In the genomic region with DNA sequence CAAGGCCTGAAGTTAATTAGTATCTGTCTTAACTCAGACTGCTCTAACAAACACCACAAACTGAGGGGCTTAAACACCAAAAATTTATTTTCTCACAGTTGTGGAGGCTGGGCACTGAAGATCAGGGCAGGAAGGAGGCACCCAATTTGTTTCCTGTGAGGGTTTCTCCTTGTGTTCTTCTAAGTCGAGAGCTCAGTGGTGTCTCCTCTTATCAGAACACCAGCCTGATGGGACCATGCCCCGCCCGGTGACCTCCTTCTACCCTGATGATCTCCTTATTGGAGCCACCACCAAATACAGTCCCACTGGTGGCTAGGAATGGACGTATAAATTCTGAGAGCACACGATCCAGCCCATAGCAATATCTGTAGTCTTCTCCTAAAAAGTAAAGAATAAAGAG, we compare ENCODE assay signal across 1 cellular context.
TF ChIP-seq lines count a peak whose summit lies in the region.

No MANE protein-coding gene starts in this region.

TF ChIP-seq in WTC11, 78 proteins besides CTCF, POLR2A, EP300 and RAD21 (continued from another document):
- TF ChIP-seq, protein P1, sequence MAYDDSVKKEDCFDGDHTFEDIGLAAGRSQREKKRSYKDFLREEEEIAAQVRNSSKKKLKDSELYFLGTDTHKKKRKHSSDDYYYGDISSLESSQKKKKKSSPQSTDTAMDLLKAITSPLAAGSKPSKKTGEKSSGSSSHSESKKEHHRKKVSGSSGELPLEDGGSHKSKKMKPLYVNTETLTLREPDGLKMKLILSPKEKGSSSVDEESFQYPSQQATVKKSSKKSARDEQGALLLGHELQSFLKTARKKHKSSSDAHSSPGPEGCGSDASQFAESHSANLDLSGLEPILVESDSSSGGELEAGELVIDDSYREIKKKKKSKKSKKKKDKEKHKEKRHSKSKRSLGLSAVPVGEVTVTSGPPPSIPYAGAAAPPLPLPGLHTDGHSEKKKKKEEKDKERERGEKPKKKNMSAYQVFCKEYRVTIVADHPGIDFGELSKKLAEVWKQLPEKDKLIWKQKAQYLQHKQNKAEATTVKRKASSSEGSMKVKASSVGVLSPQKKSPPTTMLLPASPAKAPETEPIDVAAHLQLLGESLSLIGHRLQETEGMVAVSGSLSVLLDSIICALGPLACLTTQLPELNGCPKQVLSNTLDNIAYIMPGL (CRISPR knock-in tag; IDR thresholded peaks at IDR 0.05) = no peak
- no peak for TF ChIP-seq IRF2 (CRISPR knock-in tag; IDR thresholded peaks at IDR 0.05; ENCODE audit: borderline replicate concordance, low read depth)
- TF ChIP-seq ZBTB21 (CRISPR knock-in tag; IDR thresholded peaks at IDR 0.05; ENCODE audit: borderline replicate concordance) = no peak
- no peak for TF ChIP-seq ETV6 (CRISPR knock-in tag; IDR thresholded peaks at IDR 0.05)
- no peak for TF ChIP-seq ATF3 (CRISPR knock-in tag; conservative IDR thresholded peaks at IDR 0.05)
- TF ChIP-seq, protein P2, sequence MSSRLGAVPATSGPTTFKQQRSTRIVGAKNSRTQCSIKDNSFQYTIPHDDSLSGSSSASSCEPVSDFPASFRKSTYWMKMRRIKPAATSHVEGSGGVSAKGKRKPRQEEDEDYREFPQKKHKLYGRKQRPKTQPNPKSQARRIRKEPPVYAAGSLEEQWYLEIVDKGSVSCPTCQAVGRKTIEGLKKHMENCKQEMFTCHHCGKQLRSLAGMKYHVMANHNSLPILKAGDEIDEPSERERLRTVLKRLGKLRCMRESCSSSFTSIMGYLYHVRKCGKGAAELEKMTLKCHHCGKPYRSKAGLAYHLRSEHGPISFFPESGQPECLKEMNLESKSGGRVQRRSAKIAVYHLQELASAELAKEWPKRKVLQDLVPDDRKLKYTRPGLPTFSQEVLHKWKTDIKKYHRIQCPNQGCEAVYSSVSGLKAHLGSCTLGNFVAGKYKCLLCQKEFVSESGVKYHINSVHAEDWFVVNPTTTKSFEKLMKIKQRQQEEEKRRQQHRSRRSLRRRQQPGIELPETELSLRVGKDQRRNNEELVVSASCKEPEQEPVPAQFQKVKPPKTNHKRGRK (CRISPR knock-in tag; IDR thresholded peaks at IDR 0.05; ENCODE audit: borderline replicate concordance) = no peak
- no peak for TF ChIP-seq ATF1 (CRISPR knock-in tag; IDR thresholded peaks at IDR 0.05)
- TF ChIP-seq EMX1 (CRISPR knock-in tag; IDR thresholded peaks at IDR 0.05) = no peak
- TF ChIP-seq JAZF1 (CRISPR knock-in tag; IDR thresholded peaks at IDR 0.05) = no peak
- TF ChIP-seq, protein P3, sequence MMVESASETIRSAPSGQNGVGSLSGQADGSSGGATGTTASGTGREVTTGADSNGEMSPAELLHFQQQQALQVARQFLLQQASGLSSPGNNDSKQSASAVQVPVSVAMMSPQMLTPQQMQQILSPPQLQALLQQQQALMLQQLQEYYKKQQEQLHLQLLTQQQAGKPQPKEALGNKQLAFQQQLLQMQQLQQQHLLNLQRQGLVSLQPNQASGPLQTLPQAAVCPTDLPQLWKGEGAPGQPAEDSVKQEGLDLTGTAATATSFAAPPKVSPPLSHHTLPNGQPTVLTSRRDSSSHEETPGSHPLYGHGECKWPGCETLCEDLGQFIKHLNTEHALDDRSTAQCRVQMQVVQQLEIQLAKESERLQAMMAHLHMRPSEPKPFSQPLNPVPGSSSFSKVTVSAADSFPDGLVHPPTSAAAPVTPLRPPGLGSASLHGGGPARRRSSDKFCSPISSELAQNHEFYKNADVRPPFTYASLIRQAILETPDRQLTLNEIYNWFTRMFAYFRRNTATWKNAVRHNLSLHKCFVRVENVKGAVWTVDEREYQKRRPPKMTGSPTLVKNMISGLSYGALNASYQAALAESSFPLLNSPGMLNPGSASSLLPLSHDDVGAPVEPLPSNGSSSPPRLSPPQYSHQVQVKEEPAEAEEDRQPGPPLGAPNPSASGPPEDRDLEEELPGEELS (CRISPR knock-in tag; IDR thresholded peaks at IDR 0.05) = no peak
- TF ChIP-seq, protein P4, sequence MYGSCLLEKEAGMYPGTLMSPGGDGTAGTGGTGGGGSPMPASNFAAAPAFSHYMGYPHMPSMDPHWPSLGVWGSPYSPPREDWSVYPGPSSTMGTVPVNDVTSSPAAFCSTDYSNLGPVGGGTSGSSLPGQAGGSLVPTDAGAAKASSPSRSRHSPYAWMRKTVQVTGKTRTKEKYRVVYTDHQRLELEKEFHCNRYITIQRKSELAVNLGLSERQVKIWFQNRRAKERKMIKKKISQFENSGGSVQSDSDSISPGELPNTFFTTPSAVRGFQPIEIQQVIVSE (CRISPR knock-in tag; IDR thresholded peaks at IDR 0.05; ENCODE audit: borderline replicate concordance) = no peak
- TF ChIP-seq ZNF138 (CRISPR knock-in tag; conservative IDR thresholded peaks at IDR 0.05) = no peak
- TF ChIP-seq, protein P5, sequence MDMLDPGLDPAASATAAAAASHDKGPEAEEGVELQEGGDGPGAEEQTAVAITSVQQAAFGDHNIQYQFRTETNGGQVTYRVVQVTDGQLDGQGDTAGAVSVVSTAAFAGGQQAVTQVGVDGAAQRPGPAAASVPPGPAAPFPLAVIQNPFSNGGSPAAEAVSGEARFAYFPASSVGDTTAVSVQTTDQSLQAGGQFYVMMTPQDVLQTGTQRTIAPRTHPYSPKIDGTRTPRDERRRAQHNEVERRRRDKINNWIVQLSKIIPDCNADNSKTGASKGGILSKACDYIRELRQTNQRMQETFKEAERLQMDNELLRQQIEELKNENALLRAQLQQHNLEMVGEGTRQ (CRISPR knock-in tag; IDR thresholded peaks at IDR 0.05) = no peak
- no peak for TF ChIP-seq TP53 (CRISPR knock-in tag; IDR thresholded peaks at IDR 0.05)
- TF ChIP-seq OVOL2 (CRISPR knock-in tag; IDR thresholded peaks at IDR 0.05; ENCODE audit: borderline replicate concordance) = no peak
- TF ChIP-seq, protein P6, sequence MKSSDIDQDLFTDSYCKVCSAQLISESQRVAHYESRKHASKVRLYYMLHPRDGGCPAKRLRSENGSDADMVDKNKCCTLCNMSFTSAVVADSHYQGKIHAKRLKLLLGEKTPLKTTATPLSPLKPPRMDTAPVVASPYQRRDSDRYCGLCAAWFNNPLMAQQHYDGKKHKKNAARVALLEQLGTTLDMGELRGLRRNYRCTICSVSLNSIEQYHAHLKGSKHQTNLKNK (CRISPR knock-in tag; IDR thresholded peaks at IDR 0.05) = no peak
- no peak for TF ChIP-seq ZNF396 (CRISPR knock-in tag; IDR thresholded peaks at IDR 0.05; ENCODE audit: borderline replicate concordance)
TF ChIP-seq in WTC11: peak in this region for 0.
